8 cellular contexts compared by ENCODE assay signal in the genomic region with DNA sequence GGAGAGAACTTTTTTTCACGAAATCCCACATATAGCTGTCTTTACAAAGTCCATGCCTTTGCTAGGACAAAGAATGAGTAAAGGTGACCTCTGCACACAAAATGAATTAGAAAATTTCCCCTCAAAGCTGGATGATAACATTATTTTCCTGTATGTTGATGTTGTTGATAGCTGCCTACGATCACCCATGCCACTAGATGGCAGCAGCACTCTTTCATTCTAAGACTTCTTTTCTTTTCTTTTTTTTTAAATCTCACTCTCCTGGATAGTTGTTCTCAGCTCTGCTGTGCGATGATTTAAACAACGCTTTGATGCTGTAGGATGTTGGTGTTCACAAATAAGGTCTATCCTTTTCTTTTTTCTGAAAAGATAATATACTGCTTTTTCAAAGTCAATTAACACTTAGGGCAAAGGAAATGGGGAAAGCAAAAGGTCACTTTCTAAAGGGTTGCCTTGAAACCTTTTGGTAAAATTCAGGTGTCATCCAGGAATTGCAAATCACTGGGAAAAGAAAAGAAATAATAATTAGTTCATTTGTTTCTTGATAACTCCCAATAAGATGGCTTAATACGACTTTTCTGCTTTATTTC.
A peak's percentile ranks its signal among the peaks of the same experiment; 100 is the strongest.
DNase-seq lines count a peak whose midpoint lies in the region; ATAC-seq and TF ChIP-seq lines count a peak whose summit lies in the region.

No MANE protein-coding gene starts in this region.

- peaks cover 2% of the 10 kb centered on the region for H3K27me3 Mint-ChIP-seq in chondrocyte (ENCODE audit: low read depth)

- in situ Hi-C loops in GM13977 (cut with MboI; ENCODE audit: low pct_unique_long_range_greater_than_20kb, low sequenced_read_pairs, unreplicated experiment), result loop anchor here (10.0 kb wide), 1 partner anchor 272 kb away; no protein-coding TSS in a partner anchor

- no peak overlapping the region for H3K27ac Mint-ChIP-seq in chondrocyte (ENCODE audit: unreplicated experiment)

- H3K4me3 Mint-ChIP-seq in chondrocyte (ENCODE audit: unreplicated experiment), result no peak overlapping the region

- peak; percentile 89 for ATAC-seq in HG02884 (IDR thresholded peaks at IDR 0.05; ENCODE audit: unreplicated experiment)

- TF ChIP-seq CTCF in GM13977 (IDR thresholded peaks at IDR 0.05; ENCODE audit: extremely low read depth, insufficient read depth, missing control alignments), result peak; percentile 81
- peak; percentile 97 for TF ChIP-seq CTCF in chondrocyte (IDR thresholded peaks at IDR 0.05)

- peaks cover 25% of the 10 kb centered on the region for H3K4me1 Mint-ChIP-seq in chondrocyte (ENCODE audit: low read depth)

- H3K9me3 Mint-ChIP-seq in chondrocyte (ENCODE audit: low read depth), result peaks cover 2% of the 10 kb centered on the region

- peak; percentile 68 for DNase-seq in AG08395 (ENCODE audit: low spot score)
- DNase-seq in GM13977 (ENCODE audit: low spot score), result peak; percentile 45
- peak; percentile 57 for DNase-seq in NCI-H146 (lab: John Stamatoyannopoulos, UW)
- peak in 4 of 5 experiments; percentile 1 to 62 (median 10) for DNase-seq in T-helper 2 cell
- DNase-seq in chondrocyte (ENCODE audit: low spot score), result no peak
- peak; percentile 90 for DNase-seq in left kidney (ENCODE audit: low read depth, low spot score)
- DNase-seq in stimulated activated CD8-positive, alpha-beta memory T cell treated with anti-CD3 and anti-CD28 coated beads, Interleukin-12 subunit alpha, Interleukin-12 subunit beta, amount 100 ng/mL, for 24 hours (ENCODE audit: extremely low read depth), result peak; percentile 3

- H3K36me3 Mint-ChIP-seq in chondrocyte (ENCODE audit: low read depth), result peaks cover 2% of the 10 kb centered on the region
